ENCODE assay signal across 8 cellular contexts in the genomic region with DNA sequence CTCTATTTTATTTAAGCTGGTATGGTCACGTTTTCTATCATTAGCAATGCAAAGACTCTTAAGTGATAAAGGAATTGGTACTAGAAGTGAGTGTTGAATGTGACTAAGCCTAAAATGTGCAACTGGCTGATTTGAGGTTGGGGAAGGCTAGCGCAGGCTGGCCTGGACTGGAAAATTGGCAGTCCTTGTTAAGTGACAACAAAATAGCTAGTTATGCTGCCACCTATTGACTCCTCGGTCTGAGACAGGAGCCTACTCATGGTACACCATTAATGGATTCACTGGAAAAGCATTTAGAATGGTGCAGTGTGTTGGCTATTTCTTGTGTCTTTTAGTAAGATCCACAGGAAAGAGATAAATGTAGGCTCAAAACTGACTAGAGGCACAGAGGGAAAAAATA. TPM values are rescaled to one million over a fixed set of nuclear protein-coding genes. Genes with fewer than 3 reads are reported as not detected.
A peak's percentile ranks its signal among the peaks of the same experiment; 100 is the strongest.
DNase-seq lines count a peak whose midpoint lies in the region; ATAC-seq and TF ChIP-seq lines count a peak whose summit lies in the region.

No MANE protein-coding gene starts in this region.

- no peak overlapping the region; the same call in 1 of the 2 replicates for H3K27ac ChIP-seq in DND-41 (ENCODE audit: low read length)
- peak overlapping the region; percentile 58 for H3K27ac ChIP-seq in GM23248

- H3K79me2 ChIP-seq in DND-41 (ENCODE audit: insufficient read depth, low read length), result peaks cover 96% of the 10 kb centered on the region
- peaks cover 69% of the 10 kb centered on the region for H3K79me2 ChIP-seq in GM23248 (ENCODE audit: insufficient read depth)

- no peak overlapping the region for H3K9ac ChIP-seq in DND-41 (ENCODE audit: low read depth, low read length)
- H3K9ac ChIP-seq in GM23248, result peak overlapping the region; percentile 15; the same call in 1 of the 2 replicates

- H4K20me1 ChIP-seq in DND-41 (ENCODE audit: insufficient read depth, low read length) (no peaks in the 10 kb centered on the region), GM23248 (ENCODE audit: insufficient read depth) (no peaks in the 10 kb centered on the region)

- no peak overlapping the region for H2AFZ ChIP-seq in DND-41 (ENCODE audit: low read depth, low read length)
- H2AFZ ChIP-seq in GM23248, result no peak overlapping the region

- H3F3A ChIP-seq in GM23248 (ENCODE audit: insufficient read depth), result peaks cover 21% of the 10 kb centered on the region

- DNase-seq in DND-41 (peak; percentile 50), GM23248 (peak; percentile 85), NCI-H446 (lab: John Stamatoyannopoulos, UW) (peak; percentile 35 to 73), activated T-cell treated with anti-CD3 and anti-CD28 coated beads for 24 hours (ENCODE audit: low read depth) (peak; percentile 53), fibroblast of mammary gland (ENCODE audit: low read depth) (peak; percentile 85), nucleus accumbens (lab: John Stamatoyannopoulos, UW) (peak in 42 of 56 donors; percentile 12 to 76 (median 51)), H7 (no peak)

- ATAC-seq in DND-41 (ENCODE audit: insufficient read depth, low read depth) (peak; percentile 86), GM18519 (IDR thresholded peaks at IDR 0.05; ENCODE audit: low FRiP score, unreplicated experiment) (no peak)

- WGBS in GM23248 (ENCODE audit: low coverage in 1 of 2, low lambda C conversion rate in 2 of 2, missing lambda C conversion rate in 2 of 2), 2 experiments, result 33 to 36% methylated on average over 3 of the region's 3 CpGs

- peaks cover 13% of the 10 kb centered on the region; the same call in 1 of the 2 replicates for H3K36me3 ChIP-seq in DND-41 (ENCODE audit: insufficient read depth, low read length)
- no peaks in the 10 kb centered on the region for H3K36me3 ChIP-seq in GM23248 (ENCODE audit: low read depth)
- no peaks in the 10 kb centered on the region for H3K36me3 ChIP-seq in H7 (replicated peaks; ENCODE audit: control insufficient read depth, insufficient read depth, low read length)

- no peaks in the 10 kb centered on the region for H3K9me2 ChIP-seq in GM23248 (ENCODE audit: insufficient read depth)

- H3K9me3 ChIP-seq in DND-41 (ENCODE audit: insufficient read depth, low read length, severe bottlenecking) (no peaks in the 10 kb centered on the region), GM23248 (ENCODE audit: low read depth) (no peaks in the 10 kb centered on the region)

- TF ChIP-seq CTCF in DND-41 (IDR thresholded peaks at IDR 0.05; ENCODE audit: borderline replicate concordance, extremely low read depth, low read length, poor library complexity, severe bottlenecking) (peak; percentile 75), fibroblast of mammary gland (conservative IDR thresholded peaks at IDR 0.05; ENCODE audit: control insufficient read depth, insufficient read depth, low read depth, low read length) (peak; percentile 66)

- peaks cover 28% of the 10 kb centered on the region for H3K4me1 ChIP-seq in DND-41 (ENCODE audit: insufficient read depth, low read length)
- peaks cover 24% of the 10 kb centered on the region for H3K4me1 ChIP-seq in GM23248 (ENCODE audit: insufficient read depth)

- H3K4me2 ChIP-seq in DND-41 (ENCODE audit: insufficient read depth, low read length) (no peak overlapping the region), GM23248 (ENCODE audit: unreplicated experiment) (no peak overlapping the region)

- H3K27me3 ChIP-seq in DND-41 (ENCODE audit: insufficient read depth, low read length, poor library complexity) (no peaks in the 10 kb centered on the region), GM23248 (replicated peaks; ENCODE audit: insufficient read depth) (no peaks in the 10 kb centered on the region), H7 (ENCODE audit: control insufficient read depth, insufficient read depth, low read length) (no peaks in the 10 kb centered on the region)

- no peak overlapping the region for H3K4me3 ChIP-seq in DND-41 (ENCODE audit: low read depth in 1 of 2, low read length in 2 of 2)
- no peak overlapping the region for H3K4me3 ChIP-seq in GM23248
- no peak overlapping the region for H3K4me3 ChIP-seq in fibroblast of mammary gland (ENCODE audit: control insufficient read depth, low read depth, low read length)
- no peak overlapping the region for H3K4me3 ChIP-seq in H7 (ENCODE audit: insufficient read depth, low read depth, low read length)

- in situ Hi-C loops in GM23248 (cut with MboI), result no loop called here

RNA-seq across cellular contexts. Expression of gene WIPF1, which starts 5.7 kb away (rescaled TPM):
- total RNA-seq in GM23248 (2014; rRNA removed; shearing (Covaris generic)), result 20.1 and 21.4 TPM in 2 replicates
- polyA plus RNA-seq in GM23248 (2016; fragmentation: Nextera tagmentation; extraction: Ambion mirVana), result 47.8 and 50.3 TPM in 2 replicates
- total RNA-seq in H7 (2014; rRNA removed; shearing (Covaris generic)), result 6.9 and 8.2 TPM in 2 replicates
